Comparison of ENCODE assay signal across 8 cellular contexts in genomic region chr9:130713286-130713975, GRCh38. TPM values are rescaled to one million over a fixed set of nuclear protein-coding genes. Genes with fewer than 3 reads are reported as not detected.
A peak's percentile ranks its signal among the peaks of the same experiment; 100 is the strongest.
DNase-seq lines count a peak whose midpoint lies in the region; ATAC-seq and TF ChIP-seq lines count a peak whose summit lies in the region.

No MANE protein-coding gene starts in this region.

- H3K9me3 ChIP-seq in Karpas-422 (ENCODE audit: low read length) = no peaks in the 10 kb centered on the region
- H3K9me3 ChIP-seq in body of pancreas = no peaks in the 10 kb centered on the region

- H3K27me3 ChIP-seq in Karpas-422 (ENCODE audit: low read length) (no peaks in the 10 kb centered on the region), body of pancreas (no peaks in the 10 kb centered on the region)

- no peaks in the 10 kb centered on the region for H3K9me2 ChIP-seq in Karpas-422 (replicated peaks; ENCODE audit: insufficient read depth, low read length)

- TF ChIP-seq CTCF in GM12864 (IDR thresholded peaks at IDR 0.05; ENCODE audit: low read depth, low read length, missing control alignments) = no peak
- TF ChIP-seq CTCF in body of pancreas (IDR thresholded peaks at IDR 0.05) = no peak

- peaks cover 26% of the 10 kb centered on the region for H3K4me1 Mint-ChIP-seq in stimulated activated effector memory CD8-positive, alpha-beta T cell treated with anti-CD3 and anti-CD28 coated beads, Interleukin-12 subunit alpha, Interleukin-12 subunit beta, amount 100 ng/mL, for 72 hours

- no peaks in the 10 kb centered on the region for H4K20me1 ChIP-seq in Karpas-422 (ENCODE audit: insufficient read depth, low read depth, low read length)

- H3K4me3 Mint-ChIP-seq in stimulated activated effector memory CD8-positive, alpha-beta T cell treated with anti-CD3 and anti-CD28 coated beads, Interleukin-12 subunit alpha, Interleukin-12 subunit beta, amount 100 ng/mL, for 72 hours = peak overlapping the region; percentile 89

- TF ChIP-seq POLR2A in body of pancreas (IDR thresholded peaks at IDR 0.05) = no peak

- ATAC-seq in body of pancreas (no peak), HG03432 (IDR thresholded peaks at IDR 0.05; ENCODE audit: unreplicated experiment) (no peak)
- peak; percentile 2 for ATAC-seq in stimulated activated effector memory CD8-positive, alpha-beta T cell treated with anti-CD3 and anti-CD28 coated beads, Interleukin-12 subunit alpha, Interleukin-12 subunit beta, amount 100 ng/mL, for 72 hours

- peaks cover 44% of the 10 kb centered on the region for H3K79me2 ChIP-seq in Karpas-422 (ENCODE audit: low read length)

- H3K36me3 ChIP-seq in Karpas-422 (ENCODE audit: insufficient read depth, low read length) (no peaks in the 10 kb centered on the region), body of pancreas (replicated peaks in 1 of 2; ENCODE audit: insufficient read depth in 1 of 2, low read depth in 2 of 2) (no peaks in the 10 kb centered on the region)

- H3K4me2 ChIP-seq in Karpas-422 (ENCODE audit: low read depth, low read length, poor library complexity, severe bottlenecking) = peak overlapping the region; percentile 100

- H2AFZ ChIP-seq in Karpas-422 (ENCODE audit: low read length) = peak overlapping the region; percentile 91

- H3K27ac ChIP-seq in Karpas-422 (ENCODE audit: low read length) (peak overlapping the region; percentile 49; the same call in 1 of the 2 replicates), body of pancreas (peak overlapping the region; percentile 92 to 99 (median 96))

- H3K36me3 Mint-ChIP-seq in stimulated activated effector memory CD8-positive, alpha-beta T cell treated with anti-CD3 and anti-CD28 coated beads, Interleukin-12 subunit alpha, Interleukin-12 subunit beta, amount 100 ng/mL, for 72 hours = peaks cover 7% of the 10 kb centered on the region

- H3K4me3 ChIP-seq in GM12864 (ENCODE audit: low read depth, low read length) (peak overlapping the region; percentile 81), Karpas-422 (ENCODE audit: low read length) (peak overlapping the region; percentile 88), body of pancreas (peak overlapping the region; percentile 70 to 84)

- 0 to 1% methylated on average over 29 to 33 of the region's 37 CpGs for WGBS in body of pancreas, 2 donors

- H3K9ac ChIP-seq in Karpas-422 (ENCODE audit: low read length) = peak overlapping the region; percentile 90

- no peak for DNase-seq in GM12864 (ENCODE audit: low read depth)
- DNase-seq in Karpas-422 = peak; percentile 49
- peak in 3 of 4 donors; percentile 32 to 49 (median 34) for DNase-seq in body of pancreas
- DNase-seq in islet precursor cell = peak; percentile 62
- DNase-seq in stimulated activated effector memory CD8-positive, alpha-beta T cell treated with anti-CD3 and anti-CD28 coated beads, Interleukin-12 subunit alpha, Interleukin-12 subunit beta, amount 100 ng/mL, for 72 hours (ENCODE audit: low spot score in 2 of 2) = peak in 1 of 2 donors; percentile 58
- DNase-seq in NCI-H226 = no peak
- DNase-seq in NOMO-1 treated with dmso at 0.1 percent for 144 hours (lab: John Stamatoyannopoulos, UW; ENCODE audit: unreplicated experiment) = no peak

- intact Hi-C loops in body of pancreas (cut with DNase I) = no loop called here

- peaks cover 28% of the 10 kb centered on the region for H3K4me1 ChIP-seq in Karpas-422 (ENCODE audit: low read length)
- peaks cover 32% of the 10 kb centered on the region for H3K4me1 ChIP-seq in body of pancreas

- peak overlapping the region; percentile 93 for H3K27ac Mint-ChIP-seq in stimulated activated effector memory CD8-positive, alpha-beta T cell treated with anti-CD3 and anti-CD28 coated beads, Interleukin-12 subunit alpha, Interleukin-12 subunit beta, amount 100 ng/mL, for 72 hours

- H3K9me3 Mint-ChIP-seq in stimulated activated effector memory CD8-positive, alpha-beta T cell treated with anti-CD3 and anti-CD28 coated beads, Interleukin-12 subunit alpha, Interleukin-12 subunit beta, amount 100 ng/mL, for 72 hours = no peaks in the 10 kb centered on the region

RNA-seq across cellular contexts. Expression of gene EXOSC2, which starts 19.9 kb away (rescaled TPM):
- 14.6 and 20.6 TPM in 2 replicates for total RNA-seq in Karpas-422 (2014; rRNA removed; shearing (Covaris generic); ENCODE audit: low replicate concordance)
- total RNA-seq in body of pancreas = 10 to 100 TPM; 12.2 to 17.1 TPM

RNA-seq across cellular contexts. Expression of gene PRDM12, which starts 49.0 kb away (rescaled TPM):
- 0.07 TPM in 1 of 2 replicates, not detected in the other for total RNA-seq in Karpas-422 (2014; rRNA removed; shearing (Covaris generic); ENCODE audit: low replicate concordance)
- total RNA-seq in body of pancreas = not detected

Comparison
In these comparisons a context has a peak if more than half of its experiments do, and no peak if none do; other contexts are left out.
1. DNase-seq: peak in Karpas-422 (single experiment), body of pancreas (3 of 4) and islet precursor cell (single experiment); none in GM12864 (single experiment), NCI-H226 (single experiment) and NOMO-1 treated with dmso at 0.1 percent for 144 hours (single experiment).
2. Peak in every context shown above with its lines, with median percentiles within 50 percentile points of each other: H3K4me3 ChIP-seq.